1 cellular context compared by ENCODE assay signal in genomic region chr13:63438951-63439350, GRCh38.
TF ChIP-seq lines count a peak whose summit lies in the region.

No MANE protein-coding gene starts in this region.

TF ChIP-seq in GM23338, 12 proteins besides CTCF, POLR2A, EP300 and RAD21 (continued from another document):
- TF ChIP-seq ZNF462 (CRISPR knock-in tag; IDR thresholded peaks at IDR 0.05) (no peak), CREB1 (CRISPR knock-in tag; IDR thresholded peaks at IDR 0.05; ENCODE audit: low read depth) (no peak)
- TF ChIP-seq, protein P1, sequence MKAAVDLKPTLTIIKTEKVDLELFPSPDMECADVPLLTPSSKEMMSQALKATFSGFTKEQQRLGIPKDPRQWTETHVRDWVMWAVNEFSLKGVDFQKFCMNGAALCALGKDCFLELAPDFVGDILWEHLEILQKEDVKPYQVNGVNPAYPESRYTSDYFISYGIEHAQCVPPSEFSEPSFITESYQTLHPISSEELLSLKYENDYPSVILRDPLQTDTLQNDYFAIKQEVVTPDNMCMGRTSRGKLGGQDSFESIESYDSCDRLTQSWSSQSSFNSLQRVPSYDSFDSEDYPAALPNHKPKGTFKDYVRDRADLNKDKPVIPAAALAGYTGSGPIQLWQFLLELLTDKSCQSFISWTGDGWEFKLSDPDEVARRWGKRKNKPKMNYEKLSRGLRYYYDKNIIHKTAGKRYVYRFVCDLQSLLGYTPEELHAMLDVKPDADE (IDR thresholded peaks at IDR 0.05): no peak
